21 cellular contexts compared by ENCODE assay signal in genomic region chr13:78736142-78736541, GRCh38.
A peak's percentile ranks its signal among the peaks of the same experiment; 100 is the strongest.
DNase-seq lines count a peak whose midpoint lies in the region; ATAC-seq and TF ChIP-seq lines count a peak whose summit lies in the region.
"Had no signal": no experiment of that assay in that cellular context is flagged by ENCODE, and none has a peak within 500 bp of the region (broad histone marks: within the 10 kb centered on the region; RNA-seq: fewer than 3 reads in every experiment).

No MANE protein-coding gene starts in this region.

- no peaks in the 10 kb centered on the region for H3K9me3 ChIP-seq in Loucy (ENCODE audit: insufficient read depth, low read depth, low read length)
- H3K9me3 ChIP-seq: BLaER1 treated with 17β-estradiol and CSF1 and Interleukin-3, amounts not matched to agents 10 nM and 100 nM; SJSA1 had no signal

- H3K36me3 ChIP-seq in Loucy (ENCODE audit: insufficient read depth, low read length) = no peaks in the 10 kb centered on the region
- H3K36me3 ChIP-seq: BLaER1 treated with 17β-estradiol and CSF1 and Interleukin-3, amounts not matched to agents 10 nM and 100 nM; SJSA1 had no signal

- H3K4me2 ChIP-seq in Loucy (ENCODE audit: low read depth, low read length, poor library complexity, severe bottlenecking) = no peak overlapping the region
- H3K4me2 ChIP-seq: BLaER1 treated with 17β-estradiol and CSF1 and Interleukin-3, amounts not matched to agents 10 nM and 100 nM had no signal

- H3K27me3 ChIP-seq in Loucy (ENCODE audit: insufficient read depth, low read length, poor library complexity, severe bottlenecking) = no peaks in the 10 kb centered on the region
- H3K27me3 ChIP-seq: BLaER1 treated with 17β-estradiol and CSF1 and Interleukin-3, amounts not matched to agents 10 nM and 100 nM; SJSA1 had no signal

- ATAC-seq in HG03135 (IDR thresholded peaks at IDR 0.05; ENCODE audit: unreplicated experiment) = no peak
- ATAC-seq: CD8-positive, alpha-beta T cell; Panc1; Right ventricle myocardium inferior had no signal

- no peak for TF ChIP-seq CTCF in Loucy (conservative IDR thresholded peaks at IDR 0.05; ENCODE audit: low read length)
- no peak for TF ChIP-seq CTCF in fibroblast of mammary gland (conservative IDR thresholded peaks at IDR 0.05; ENCODE audit: control insufficient read depth, insufficient read depth, low read depth, low read length)
- no peak for TF ChIP-seq CTCF in retinal pigment epithelial cell (conservative IDR thresholded peaks at IDR 0.05; ENCODE audit: low read depth, low read length)

- no peaks in the 10 kb centered on the region for H3K79me2 ChIP-seq in Loucy (ENCODE audit: insufficient read depth, low read length)

- no peak overlapping the region for H3K9ac ChIP-seq in Loucy (ENCODE audit: low read depth, low read length, poor library complexity, severe bottlenecking)
- H3K9ac ChIP-seq: BLaER1 treated with 17β-estradiol and CSF1 and Interleukin-3, amounts not matched to agents 10 nM and 100 nM had no signal

- H2AFZ ChIP-seq in Loucy (ENCODE audit: low read length) = peak overlapping the region; percentile 34; the same call in 1 of the 2 replicates

- no peaks in the 10 kb centered on the region for H3F3A ChIP-seq in Loucy (ENCODE audit: low read depth)

- peaks cover 9% of the 10 kb centered on the region for H3K4me1 ChIP-seq in Loucy (ENCODE audit: insufficient read depth, low read length, poor library complexity, severe bottlenecking)
- H3K4me1 ChIP-seq: BLaER1 treated with 17β-estradiol and CSF1 and Interleukin-3, amounts not matched to agents 10 nM and 100 nM; SJSA1 had no signal

- no peaks in the 10 kb centered on the region for H4K20me1 ChIP-seq in Loucy (ENCODE audit: insufficient read depth, low read length, poor library complexity, severe bottlenecking)
- H4K20me1 ChIP-seq: BLaER1 treated with 17β-estradiol and CSF1 and Interleukin-3, amounts not matched to agents 10 nM and 100 nM had no signal

- no peaks in the 10 kb centered on the region for H3K9me2 ChIP-seq in Loucy (replicated peaks; ENCODE audit: low read depth, low read length)

- H3K4me3 ChIP-seq in Loucy (ENCODE audit: low read length, poor library complexity, severe bottlenecking) (no peak overlapping the region), fibroblast of mammary gland (ENCODE audit: control insufficient read depth, low read depth, low read length) (no peak overlapping the region), retinal pigment epithelial cell (ENCODE audit: low read length) (no peak overlapping the region)
- H3K4me3 ChIP-seq: BLaER1 treated with 17β-estradiol and CSF1 and Interleukin-3, amounts not matched to agents 10 nM and 100 nM; SJSA1 had no signal

- in situ Hi-C loops in KBM-7 (cut with MboI; ENCODE audit: low pct_unique_long_range_greater_than_20kb, low sequenced_read_pairs) = no loop called here

- DNase-seq in HCEC 1CT (peak; percentile 15), fibroblast of mammary gland (ENCODE audit: low read depth) (peak; percentile 0), retinal pigment epithelial cell (ENCODE audit: low read depth) (peak; percentile 12), KBM-7 (no peak), NCI-H2107 treated with DMSO at 0.1 percent for 48 hours (lab: John Stamatoyannopoulos, UW; ENCODE audit: unreplicated experiment) (no peak)
- DNase-seq: CD8-positive, alpha-beta T cell; DMS53; GF-D8; KG1; MV-4-11; NCI-H1105 treated with DMSO at 0.1 percent for 48 hours; NCI-H2029 treated with DMSO at 0.1 percent for 48 hours; NCI-H345; NCI-H774; NK-92 treated with Interleukin-12 subunit alpha and Interleukin-12 subunit beta, amount 100 ng/mL, for 24 hours had no signal

Comparison
In these comparisons a context has a peak if more than half of its experiments do, and no peak if none do; other contexts are left out.
1. DNase-seq: peak in HCEC 1CT (single experiment), fibroblast of mammary gland (single experiment) and retinal pigment epithelial cell (single experiment); none in KBM-7 (single experiment) and NCI-H2107 treated with DMSO at 0.1 percent for 48 hours (single experiment).